ENCODE assay signal across 8 cellular contexts in the genomic region with DNA sequence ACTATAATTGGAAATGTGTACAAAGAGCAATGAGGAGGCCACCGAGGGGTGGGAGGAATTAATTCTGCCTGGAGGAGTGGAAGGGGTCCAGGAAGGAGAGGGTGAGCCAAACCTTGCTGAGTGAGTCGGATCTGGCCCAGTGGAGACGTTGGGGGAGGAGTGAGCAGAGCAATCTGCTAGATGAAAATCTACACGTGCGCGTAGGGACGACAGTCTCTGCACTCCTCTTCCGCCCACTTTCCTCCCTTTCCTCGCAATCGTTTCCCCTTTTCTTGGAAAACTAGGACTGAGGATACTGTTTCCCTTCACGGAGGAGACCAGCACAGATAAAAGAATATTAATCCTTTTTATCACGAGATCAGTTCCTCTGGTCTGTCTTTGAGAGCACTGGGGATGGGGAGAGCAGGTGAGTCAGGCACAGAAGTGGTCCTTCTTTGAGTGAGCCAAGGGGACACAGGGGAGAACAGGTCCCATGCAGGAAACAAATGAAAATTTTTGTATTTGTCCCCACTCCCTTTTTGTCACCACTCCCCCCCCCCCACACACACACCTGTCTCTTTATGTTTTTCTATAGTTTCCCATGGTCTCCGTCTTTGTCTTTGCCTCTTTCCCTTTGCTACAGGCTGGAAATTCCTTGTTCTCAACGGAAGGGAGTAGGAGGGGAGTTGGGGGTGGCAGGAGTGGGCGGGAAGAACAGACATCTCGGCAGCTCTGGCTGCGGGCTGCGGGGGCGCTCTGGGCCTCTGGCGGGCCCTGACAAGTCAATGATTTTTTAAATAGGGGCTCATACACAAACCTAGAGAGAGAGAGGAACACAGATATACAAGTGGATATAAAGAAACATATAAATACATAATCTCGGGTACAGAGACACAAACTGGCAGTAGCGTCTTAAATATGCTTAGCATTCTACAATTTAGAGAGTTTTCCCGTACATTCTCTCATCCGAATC. TPM values are rescaled to one million over a fixed set of nuclear protein-coding genes. Genes with fewer than 3 reads are reported as not detected.
DNase-seq lines count a peak whose midpoint lies in the region; ATAC-seq and TF ChIP-seq lines count a peak whose summit lies in the region.

No MANE protein-coding gene starts in this region.

- H3K27me3 ChIP-seq in SJCRH30 (0 out of 2 replicates have a peak, but pooled peaks cover 8% of the 10 kb centered on the region), ascending aorta (no peaks in the 10 kb centered on the region), iPS DF 6.9 (ENCODE audit: control insufficient read depth, insufficient read depth, low read length) (no peaks in the 10 kb centered on the region), gastrocnemius medialis (no peaks in the 10 kb centered on the region)

- TF ChIP-seq POLR2A in gastrocnemius medialis (IDR thresholded peaks at IDR 0.05) = no peak

- DNase-seq in CD14-positive monocyte (ENCODE audit: low spot score) = no peak
- peak; percentile 84 for DNase-seq in HCEC 1CT
- peak; percentile 94 to 95 for DNase-seq in SJCRH30
- peak in 1 of 2 donors; percentile 83 for DNase-seq in ascending aorta (ENCODE audit: low spot score in 2 of 2)
- no peak for DNase-seq in iPS DF 6.9 (ENCODE audit: low read depth, low spot score)
- DNase-seq in gastrocnemius medialis = peak in 1 of 2 donors; percentile 47
- DNase-seq in mesenteric fat pad (ENCODE audit: low spot score) = no peak
- DNase-seq in inferior parietal cortex (ENCODE audit: extremely low spot score) = no peak

- H3K36me3 Mint-ChIP-seq in CD14-positive monocyte = peaks cover 4 to 6% of the 10 kb centered on the region in 2 donors

- peak overlapping the region; percentile 51 to 97 (median 85) for H3K27ac Mint-ChIP-seq in CD14-positive monocyte

- H3K9me3 ChIP-seq in SJCRH30 (replicated peaks) = no peaks in the 10 kb centered on the region
- H3K9me3 ChIP-seq in ascending aorta = no peaks in the 10 kb centered on the region
- H3K9me3 ChIP-seq in iPS DF 6.9 (ENCODE audit: control insufficient read depth, insufficient read depth, low read length) = no peaks in the 10 kb centered on the region
- no peaks in the 10 kb centered on the region for H3K9me3 ChIP-seq in gastrocnemius medialis

- H3K36me3 ChIP-seq in SJCRH30 (no peaks in the 10 kb centered on the region), ascending aorta (peaks cover 1 to 4% of the 10 kb centered on the region in 2 donors), iPS DF 6.9 (ENCODE audit: control insufficient read depth, insufficient read depth, low read length) (no peaks in the 10 kb centered on the region), gastrocnemius medialis (peaks cover 0 to 1% of the 10 kb centered on the region in 2 donors)

- peaks cover 0 to 2% (median 0%) of the 10 kb centered on the region in 7 donors for H3K9me3 Mint-ChIP-seq in CD14-positive monocyte

- in situ Hi-C loops in gastrocnemius medialis (cut with MboI; ENCODE audit: low sequenced_read_pairs in 4 of 4) = no loop called here

- no CpG with 5 or more reads among the region's 24 CpGs for WGBS in iPS DF 6.9 (ENCODE audit: insufficient coverage, insufficient read length)

- H3K4me3 ChIP-seq in SJCRH30 = peak overlapping the region; percentile 59
- H3K4me3 ChIP-seq in ascending aorta = peak overlapping the region; percentile 85 to 95
- peak overlapping the region; percentile 38; the same call in 1 of the 2 replicates for H3K4me3 ChIP-seq in iPS DF 6.9 (ENCODE audit: low read length)
- H3K4me3 ChIP-seq in gastrocnemius medialis = peak overlapping the region; percentile 83 to 87 (median 84)

- peak overlapping the region; percentile 90 to 96 for H3K4me3 Mint-ChIP-seq in CD14-positive monocyte

- TF ChIP-seq CTCF in CD14-positive monocyte (IDR thresholded peaks at IDR 0.05) (no peak), ascending aorta (IDR thresholded peaks at IDR 0.05) (peak in 2 of 3 experiments; percentile 29 to 42), gastrocnemius medialis (IDR thresholded peaks at IDR 0.05 in 4 of 5, conservative IDR thresholded peaks at IDR 0.05 in 1 of 5) (peak in 2 of 5 experiments; percentile 12 to 30)

- intact Hi-C loops in CD14-positive monocyte (cut with micrococcal nuclease) (no loop called here), ascending aorta (cut with DNase I) (loop anchor here (2.0 to 5.0 kb wide), 5 partner anchors 13 to 959 kb away; partner anchors contain the start of genes DDIT3, ESYT1, LRP1 and MBD6), gastrocnemius medialis (cut with DNase I; ENCODE audit: low total_unique reads) (loop anchor here (5.0 to 10.0 kb wide), 4 partner anchors 41 to 1361 kb away; partner anchors contain the start of genes BAZ2A, CD63, DDIT3 and LRP1)

- peaks cover 5% of the 10 kb centered on the region; the same call in 1 of the 2 replicates for H3K4me1 ChIP-seq in SJCRH30
- peaks cover 16 to 26% of the 10 kb centered on the region in 2 donors for H3K4me1 ChIP-seq in ascending aorta
- peaks cover 3% of the 10 kb centered on the region for H3K4me1 ChIP-seq in iPS DF 6.9 (ENCODE audit: control insufficient read depth, insufficient read depth, low read length)
- peaks cover 0 to 21% of the 10 kb centered on the region in 2 donors for H3K4me1 ChIP-seq in gastrocnemius medialis

- H3K4me1 Mint-ChIP-seq in CD14-positive monocyte = peaks cover 42% of the 10 kb centered on the region

- H3K27ac ChIP-seq in SJCRH30 (peak overlapping the region; percentile 2; the same call in 1 of the 2 replicates), ascending aorta (peak overlapping the region; percentile 99 to 100), iPS DF 6.9 (ENCODE audit: low read length) (no peak overlapping the region), gastrocnemius medialis (peak overlapping the region; percentile 94 to 97 (median 94))

- peak; percentile 8 to 16 for ATAC-seq in gastrocnemius medialis

- H3K27me3 Mint-ChIP-seq in CD14-positive monocyte (ENCODE audit: low read depth in 3 of 3) = peaks cover 0 to 12% (median 7%) of the 10 kb centered on the region in 3 donors

RNA-seq across cellular contexts. Expression of gene NAB2, which starts 2.6 kb away (rescaled TPM):
- polyA plus RNA-seq in CD14-positive monocyte = 1 to 10 TPM in 1 of 2 donors, under 1 TPM in 1; 1.00 to 2.7 TPM
- 87.8 and 89.9 TPM in 2 replicates for total RNA-seq in SJCRH30 (2014; rRNA removed; shearing (Covaris generic))
- total RNA-seq in ascending aorta = 50.9 TPM
- 1 to 10 TPM; 4.8 to 9.5 (median 5.5) TPM for total RNA-seq in gastrocnemius medialis
- total RNA-seq in mesenteric fat pad = 22.1 TPM

RNA-seq across cellular contexts. Expression of gene NEMP1, which starts 7.7 kb away (rescaled TPM):
- polyA plus RNA-seq in CD14-positive monocyte = 1 to 10 TPM; 1.9 to 2.2 TPM
- total RNA-seq in SJCRH30 (2014; rRNA removed; shearing (Covaris generic)) = 63.7 and 70.2 TPM in 2 replicates
- 7.7 TPM for total RNA-seq in ascending aorta
- total RNA-seq in gastrocnemius medialis = 1 to 10 TPM; 1.2 to 6.7 (median 1.9) TPM
- total RNA-seq in mesenteric fat pad = 8.6 TPM

RNA-seq across cellular contexts. Expression of gene STAT6, which starts 24.9 kb away (rescaled TPM):
- 100 to 1,000 TPM; 132 to 154 TPM for polyA plus RNA-seq in CD14-positive monocyte
- 15.1 and 15.8 TPM in 2 replicates for total RNA-seq in SJCRH30 (2014; rRNA removed; shearing (Covaris generic))
- total RNA-seq in ascending aorta = 188 TPM
- total RNA-seq in gastrocnemius medialis = 10 to 100 TPM; 12.5 to 17.4 (median 14.4) TPM
- total RNA-seq in mesenteric fat pad = 164 TPM

RNA-seq across cellular contexts. Expression of gene MYO1A, which starts 36.3 kb away (rescaled TPM):
- polyA plus RNA-seq in CD14-positive monocyte = 1 to 10 TPM in 1 of 2 donors, under 1 TPM in 1; 0.22 to 1.3 TPM
- 0.02 TPM in 1 of 2 replicates, not detected in the other for total RNA-seq in SJCRH30 (2014; rRNA removed; shearing (Covaris generic))
- total RNA-seq in ascending aorta (not detected), gastrocnemius medialis (1 to 10 TPM in 1 of 4 donors, under 1 TPM in 1, not detected in 2; 0.56 to 1.2 TPM), mesenteric fat pad (3.6 TPM)

RNA-seq across cellular contexts. Expression of gene LRP1, which starts 42.0 kb away (rescaled TPM):
- 10 to 100 TPM in 1 of 2 donors, 1 to 10 TPM in 1; 5.5 to 10.5 TPM for polyA plus RNA-seq in CD14-positive monocyte
- total RNA-seq in SJCRH30 (2014; rRNA removed; shearing (Covaris generic)) = 53.7 and 58.6 TPM in 2 replicates
- 708 TPM for total RNA-seq in ascending aorta
- 10 to 100 TPM; 26.1 to 53.5 (median 49.8) TPM for total RNA-seq in gastrocnemius medialis
- 954 TPM for total RNA-seq in mesenteric fat pad

Comparison
In these comparisons a context has a peak if more than half of its experiments do, and no peak if none do; other contexts are left out.
1. DNase-seq: peak in HCEC 1CT (single experiment) and SJCRH30 (2 of 2); none in CD14-positive monocyte (single experiment), iPS DF 6.9 (single experiment), mesenteric fat pad (single experiment) and inferior parietal cortex (single experiment).
2. H3K4me3 ChIP-seq: peak in every context shown above with its lines; median percentile 90 in ascending aorta; 84 in gastrocnemius medialis; 59 in SJCRH30; 38 in iPS DF 6.9.
3. intact Hi-C loops: an anchor here in ascending aorta (2.0 to 5.0 kb wide) and gastrocnemius medialis (5.0 to 10.0 kb wide); none called in CD14-positive monocyte.